ENCODE assay signal across 8 cellular contexts in the genomic region with DNA sequence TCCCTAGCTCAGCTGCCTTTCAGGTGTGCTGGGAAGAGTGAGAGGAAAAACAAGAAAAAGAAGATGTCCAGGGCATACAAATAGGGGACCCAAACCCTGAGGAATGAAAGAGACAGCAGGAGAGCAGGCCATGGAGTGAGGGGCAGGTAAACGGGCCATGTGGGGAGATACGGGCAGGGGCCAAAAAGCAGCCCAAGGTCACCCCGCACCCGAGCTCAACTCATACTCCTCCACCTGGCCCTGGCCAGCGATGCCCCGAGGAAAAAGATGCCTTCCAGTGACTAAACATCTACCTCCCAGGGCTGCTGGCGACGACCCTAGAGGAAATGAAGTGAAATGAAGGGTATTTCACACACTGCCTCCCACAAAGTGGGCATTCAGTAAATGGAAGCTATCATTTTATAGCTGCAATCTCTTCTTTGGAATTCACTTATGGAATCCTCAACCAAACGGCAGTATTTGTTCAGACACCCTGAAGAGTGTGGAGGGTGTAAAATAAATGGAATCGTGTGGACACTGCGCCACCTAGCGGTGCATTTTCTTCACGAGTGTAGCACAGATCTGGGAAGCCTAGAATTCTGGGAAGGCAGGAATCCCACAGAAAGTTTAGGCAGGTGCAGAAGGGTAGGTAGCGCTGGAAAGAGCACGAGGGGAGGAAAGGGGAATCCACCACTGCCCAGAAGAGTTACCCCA. TPM values are rescaled to one million over a fixed set of nuclear protein-coding genes. Genes with fewer than 3 reads are reported as not detected.
A peak's percentile ranks its signal among the peaks of the same experiment; 100 is the strongest.
DNase-seq lines count a peak whose midpoint lies in the region; ATAC-seq and TF ChIP-seq lines count a peak whose summit lies in the region.

No MANE protein-coding gene starts in this region.

- no peak overlapping the region for H3K27ac ChIP-seq in dorsolateral prefrontal cortex

- WGBS in lower leg skin, 2 donors = 40 to 42% methylated on average over 15 of the region's 15 CpGs

- TF ChIP-seq CTCF in dorsolateral prefrontal cortex (IDR thresholded peaks at IDR 0.05 in 54 of 56, conservative IDR thresholded peaks at IDR 0.05 in 2 of 56; ENCODE audit: low read depth in 1 of 56, partially characterized antibody in 56 of 56) = peak; percentile 76 to 96 (median 88)
- TF ChIP-seq CTCF in lower leg skin (IDR thresholded peaks at IDR 0.05) = peak in 1 of 3 donors; percentile 48

- intact Hi-C loops in dorsolateral prefrontal cortex (cut with DNase I) (loop anchor here (2.0 to 10.0 kb wide), 4 partner anchors 458 to 822 kb away; no protein-coding TSS in a partner anchor), lower leg skin (cut with DNase I; ENCODE audit: low total_unique reads) (no loop called here)

- no peak overlapping the region for H3K4me3 ChIP-seq in dorsolateral prefrontal cortex
- no peak overlapping the region for H3K4me3 ChIP-seq in lower leg skin (ENCODE audit: low read depth, poor library complexity, severe bottlenecking)

- no peak for TF ChIP-seq POLR2A in lower leg skin (IDR thresholded peaks at IDR 0.05)

- H3K27me3 ChIP-seq in dorsolateral prefrontal cortex = no peaks in the 10 kb centered on the region

- DNase-seq in activated gamma-delta T cell treated with Interleukin-2 at 50 U/mL for 16 hours = peak; percentile 42
- DNase-seq in activated gamma-delta T cell (lab: John Stamatoyannopoulos, UW) = no peak
- peak; percentile 3 for DNase-seq in NCI-H1092 treated with DMSO at 0.1 percent for 48 hours (lab: John Stamatoyannopoulos, UW)
- DNase-seq in activated CD4-positive, alpha-beta T cell treated with anti-CD3 and anti-CD28 coated beads for 48 hours = peak; percentile 63
- peak; percentile 78 to 96 (median 86) for DNase-seq in dorsolateral prefrontal cortex
- peak; percentile 72 to 94 for DNase-seq in lower leg skin (ENCODE audit: low spot score in 2 of 2)
- peak; percentile 4 to 29 for DNase-seq in stimulated activated CD8-positive, alpha-beta memory T cell treated with anti-CD3 and anti-CD28 coated beads, Interleukin-4, amount 100 ng/mL, for 4 hours (ENCODE audit: low read depth in 2 of 2, low spot score in 1 of 2)

- ATAC-seq in GM21360 (IDR thresholded peaks at IDR 0.05; ENCODE audit: unreplicated experiment) = no peak

RNA-seq across cellular contexts. Expression of a gene that starts 14.9 kb away (rescaled TPM):
- total RNA-seq in dorsolateral prefrontal cortex = 10 to 100 TPM; 33.5 to 76.4 (median 53.1) TPM
- total RNA-seq in lower leg skin = 100 to 1,000 TPM in 1 of 4 donors, 10 to 100 TPM in 3; 44.3 to 107 (median 62.0) TPM
